8 cellular contexts compared by ENCODE assay signal in the genomic region with DNA sequence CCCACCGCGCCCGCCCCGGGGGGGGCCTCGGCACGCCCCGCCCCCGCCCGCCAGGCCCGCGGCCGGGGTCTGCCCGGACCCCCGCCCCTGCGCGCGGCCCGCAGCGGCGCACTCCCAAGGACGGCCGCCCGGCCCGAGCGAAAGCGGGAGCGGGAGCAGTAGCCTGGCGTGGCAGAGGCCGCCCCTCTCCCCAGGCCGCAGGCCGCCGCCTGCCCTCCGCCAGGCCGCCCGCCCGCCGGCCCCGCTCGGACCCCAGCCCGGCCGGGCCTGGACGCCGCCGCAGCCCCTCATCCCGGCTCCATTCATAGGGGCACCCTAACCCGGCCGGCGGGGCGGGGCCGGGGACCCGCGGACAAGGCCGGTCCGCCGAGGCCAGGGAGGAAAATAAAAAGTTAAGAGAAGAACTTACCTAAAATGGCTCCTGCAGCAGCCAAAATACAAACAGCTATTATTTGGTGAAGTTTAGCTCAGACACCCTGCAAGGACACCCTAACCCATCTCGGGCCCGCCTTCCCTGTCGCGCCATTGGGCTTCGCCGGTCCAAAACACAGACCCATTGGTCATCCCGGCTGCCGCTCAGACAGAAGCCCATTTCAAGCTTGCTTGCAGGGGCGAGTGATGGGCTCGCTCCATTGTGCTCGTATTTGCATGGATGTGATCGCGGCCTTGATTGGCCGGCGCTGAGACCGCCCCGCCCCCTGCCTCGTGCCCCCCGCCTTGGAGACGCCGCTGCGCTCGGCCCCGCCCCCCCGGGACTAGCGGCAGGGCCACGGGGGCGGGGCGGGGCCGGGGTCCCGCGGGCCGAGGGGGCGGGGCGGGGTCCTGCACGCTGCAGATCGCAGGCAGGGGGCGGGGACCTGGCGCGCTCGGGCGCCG. TPM values are rescaled to one million over a fixed set of nuclear protein-coding genes. Genes with fewer than 3 reads are reported as not detected.
A peak's percentile ranks its signal among the peaks of the same experiment; 100 is the strongest.
DNase-seq lines count a peak whose midpoint lies in the region; ATAC-seq and TF ChIP-seq lines count a peak whose summit lies in the region.

A gene with protein sequence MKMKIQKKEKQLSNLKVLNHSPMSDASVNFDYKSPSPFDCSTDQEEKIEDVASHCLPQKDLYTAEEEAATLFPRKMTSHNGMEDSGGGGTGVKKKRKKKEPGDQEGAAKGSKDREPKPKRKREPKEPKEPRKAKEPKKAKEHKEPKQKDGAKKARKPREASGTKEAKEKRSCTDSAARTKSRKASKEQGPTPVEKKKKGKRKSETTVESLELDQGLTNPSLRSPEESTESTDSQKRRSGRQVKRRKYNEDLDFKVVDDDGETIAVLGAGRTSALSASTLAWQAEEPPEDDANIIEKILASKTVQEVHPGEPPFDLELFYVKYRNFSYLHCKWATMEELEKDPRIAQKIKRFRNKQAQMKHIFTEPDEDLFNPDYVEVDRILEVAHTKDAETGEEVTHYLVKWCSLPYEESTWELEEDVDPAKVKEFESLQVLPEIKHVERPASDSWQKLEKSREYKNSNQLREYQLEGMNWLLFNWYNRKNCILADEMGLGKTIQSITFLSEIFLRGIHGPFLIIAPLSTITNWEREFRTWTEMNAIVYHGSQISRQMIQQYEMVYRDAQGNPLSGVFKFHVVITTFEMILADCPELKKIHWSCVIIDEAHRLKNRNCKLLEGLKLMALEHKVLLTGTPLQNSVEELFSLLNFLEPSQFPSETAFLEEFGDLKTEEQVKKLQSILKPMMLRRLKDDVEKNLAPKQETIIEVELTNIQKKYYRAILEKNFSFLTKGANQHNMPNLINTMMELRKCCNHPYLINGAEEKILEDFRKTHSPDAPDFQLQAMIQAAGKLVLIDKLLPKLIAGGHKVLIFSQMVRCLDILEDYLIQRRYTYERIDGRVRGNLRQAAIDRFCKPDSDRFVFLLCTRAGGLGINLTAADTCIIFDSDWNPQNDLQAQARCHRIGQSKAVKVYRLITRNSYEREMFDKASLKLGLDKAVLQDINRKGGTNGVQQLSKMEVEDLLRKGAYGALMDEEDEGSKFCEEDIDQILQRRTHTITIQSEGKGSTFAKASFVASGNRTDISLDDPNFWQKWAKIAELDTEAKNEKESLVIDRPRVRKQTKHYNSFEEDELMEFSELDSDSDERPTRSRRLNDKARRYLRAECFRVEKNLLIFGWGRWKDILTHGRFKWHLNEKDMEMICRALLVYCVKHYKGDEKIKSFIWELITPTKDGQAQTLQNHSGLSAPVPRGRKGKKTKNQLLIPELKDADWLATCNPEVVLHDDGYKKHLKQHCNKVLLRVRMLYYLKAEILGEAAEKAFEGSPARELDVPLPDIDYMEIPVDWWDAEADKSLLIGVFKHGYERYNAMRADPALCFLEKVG (N-terminal part only) (minus strand): TSS at position 447 of the 876 bp plus-strand sequence. CDS start 67,040 bp downstream, outside the sequence.

- peak within 1 kb of the TSS; percentile 67 for H3K4me3 ChIP-seq in CD8-positive, alpha-beta T cell (ENCODE audit: low read depth, low read length)

- H3K9me3 ChIP-seq in CD8-positive, alpha-beta T cell (ENCODE audit: low read length), result no peaks in the 10 kb centered on the region

- no peaks in the 10 kb centered on the region for H3K9me3 Mint-ChIP-seq in CD8-positive, alpha-beta T cell
- no peaks in the 10 kb centered on the region for H3K9me3 Mint-ChIP-seq in effector memory CD8-positive, alpha-beta T cell
- H3K9me3 Mint-ChIP-seq in memory B cell, result no peaks in the 10 kb centered on the region

- H3K4me3 Mint-ChIP-seq in CD8-positive, alpha-beta T cell, result peak within 1 kb of the TSS; percentile 92
- H3K4me3 Mint-ChIP-seq in effector memory CD8-positive, alpha-beta T cell, result peak within 1 kb of the TSS; percentile 89
- peak within 1 kb of the TSS; percentile 94 for H3K4me3 Mint-ChIP-seq in memory B cell

- no peaks in the 10 kb centered on the region for H3K36me3 ChIP-seq in CD8-positive, alpha-beta T cell (ENCODE audit: insufficient read depth, low read length)

- intact Hi-C loops in CD8-positive, alpha-beta T cell (cut with DNase I, micrococcal nuclease), result loop anchor here (1.0 to 10.0 kb wide), 8 partner anchors 75 to 1839 kb away; a partner anchor contains a TSS

- TF ChIP-seq CTCF in CD8-positive, alpha-beta T cell (IDR thresholded peaks at IDR 0.05), result no peak

- peak within 1 kb of the TSS; percentile 68 for H3K27ac ChIP-seq in CD8-positive, alpha-beta T cell (ENCODE audit: low read depth, low read length)

- peak; percentile 92 for ATAC-seq in CD8-positive, alpha-beta T cell
- ATAC-seq in GM19468 (IDR thresholded peaks at IDR 0.05; ENCODE audit: extremely low read depth, unreplicated experiment), result peak; percentile 98
- ATAC-seq in effector memory CD8-positive, alpha-beta T cell (replicated peaks), result peak; percentile 93
- ATAC-seq in memory B cell (ENCODE audit: low read depth), result peak; percentile 93

- peaks cover 5% of the 10 kb centered on the region for H3K36me3 Mint-ChIP-seq in CD8-positive, alpha-beta T cell
- peaks cover 10% of the 10 kb centered on the region for H3K36me3 Mint-ChIP-seq in effector memory CD8-positive, alpha-beta T cell (ENCODE audit: insufficient read depth)
- H3K36me3 Mint-ChIP-seq in memory B cell, result no peaks in the 10 kb centered on the region

- CTCF ChIA-PET in CD8-positive, alpha-beta T cell (lab: Charles Lee), result interaction anchor here (0.8 to 1.7 kb wide), 3 partner anchors 10 to 80 kb away, joined by 3 to 4 read pairs (median 3); no protein-coding TSS in a partner anchor

- H3K27me3 Mint-ChIP-seq in CD8-positive, alpha-beta T cell (ENCODE audit: low read depth), result no peaks in the 10 kb centered on the region
- no peaks in the 10 kb centered on the region for H3K27me3 Mint-ChIP-seq in effector memory CD8-positive, alpha-beta T cell
- H3K27me3 Mint-ChIP-seq in memory B cell, result no peaks in the 10 kb centered on the region

- peaks cover 47% of the 10 kb centered on the region for H3K4me1 Mint-ChIP-seq in CD8-positive, alpha-beta T cell (ENCODE audit: low read depth)
- peaks cover 29 to 32% of the 10 kb centered on the region in 2 donors for H3K4me1 Mint-ChIP-seq in effector memory CD8-positive, alpha-beta T cell (ENCODE audit: low read depth in 2 of 2)
- H3K4me1 Mint-ChIP-seq in memory B cell, result peaks cover 23% of the 10 kb centered on the region

- peak; percentile 97 to 100 (median 99) for DNase-seq in CD8-positive, alpha-beta T cell
- DNase-seq in HS-5 (ENCODE audit: low read depth), result peak; percentile 99
- peak; percentile 97 for DNase-seq in NK-92 treated with Interleukin-12 subunit alpha and Interleukin-12 subunit beta, amount 100 ng/mL, for 24 hours (lab: John Stamatoyannopoulos, UW)
- peak; percentile 100 for DNase-seq in activated CD8-positive, alpha-beta memory T cell treated with anti-CD3 and anti-CD28 coated beads for 24 hours
- DNase-seq in effector memory CD8-positive, alpha-beta T cell, result peak; percentile 99 to 100 (median 99)
- DNase-seq in memory B cell (ENCODE audit: low spot score in 2 of 2), result peak; percentile 96 to 99
- peak; percentile 98 for DNase-seq in stimulated activated CD8-positive, alpha-beta memory T cell treated with anti-CD3 and anti-CD28 coated beads, Interleukin-12 subunit alpha, Interleukin-12 subunit beta, amount 100 ng/mL, for 24 hours (ENCODE audit: extremely low read depth)

- H3K27ac Mint-ChIP-seq in CD8-positive, alpha-beta T cell, result peak within 1 kb of the TSS; percentile 91
- peak within 1 kb of the TSS; percentile 93 to 95 for H3K27ac Mint-ChIP-seq in effector memory CD8-positive, alpha-beta T cell
- H3K27ac Mint-ChIP-seq in memory B cell, result peak within 1 kb of the TSS; percentile 95

- POLR2A ChIA-PET in CD8-positive, alpha-beta T cell (lab: Charles Lee), result interaction anchor here (0.7 to 3.2 kb wide), 8 partner anchors 10 to 95 kb away, joined by 3 to 48 read pairs (median 4); no protein-coding TSS in a partner anchor

- H3K4me1 ChIP-seq in CD8-positive, alpha-beta T cell (ENCODE audit: insufficient read depth, low read length), result peaks cover 23% of the 10 kb centered on the region

- H3K27me3 ChIP-seq in CD8-positive, alpha-beta T cell (ENCODE audit: insufficient read depth, low read length), result no peaks in the 10 kb centered on the region

RNA-seq across cellular contexts. Expression of the gene that starts here (rescaled TPM):
- 100 to 1,000 TPM; 113 to 122 TPM for total RNA-seq in CD8-positive, alpha-beta T cell

Comparison
In these comparisons a context has a peak if more than half of its experiments do, and no peak if none do; other contexts are left out.
1. Peak in every context shown above with its lines: DNase-seq, ATAC-seq, H3K4me3 ChIP-seq and H3K27ac ChIP-seq.